ENCODE assay signal across 8 cellular contexts in the genomic region with DNA sequence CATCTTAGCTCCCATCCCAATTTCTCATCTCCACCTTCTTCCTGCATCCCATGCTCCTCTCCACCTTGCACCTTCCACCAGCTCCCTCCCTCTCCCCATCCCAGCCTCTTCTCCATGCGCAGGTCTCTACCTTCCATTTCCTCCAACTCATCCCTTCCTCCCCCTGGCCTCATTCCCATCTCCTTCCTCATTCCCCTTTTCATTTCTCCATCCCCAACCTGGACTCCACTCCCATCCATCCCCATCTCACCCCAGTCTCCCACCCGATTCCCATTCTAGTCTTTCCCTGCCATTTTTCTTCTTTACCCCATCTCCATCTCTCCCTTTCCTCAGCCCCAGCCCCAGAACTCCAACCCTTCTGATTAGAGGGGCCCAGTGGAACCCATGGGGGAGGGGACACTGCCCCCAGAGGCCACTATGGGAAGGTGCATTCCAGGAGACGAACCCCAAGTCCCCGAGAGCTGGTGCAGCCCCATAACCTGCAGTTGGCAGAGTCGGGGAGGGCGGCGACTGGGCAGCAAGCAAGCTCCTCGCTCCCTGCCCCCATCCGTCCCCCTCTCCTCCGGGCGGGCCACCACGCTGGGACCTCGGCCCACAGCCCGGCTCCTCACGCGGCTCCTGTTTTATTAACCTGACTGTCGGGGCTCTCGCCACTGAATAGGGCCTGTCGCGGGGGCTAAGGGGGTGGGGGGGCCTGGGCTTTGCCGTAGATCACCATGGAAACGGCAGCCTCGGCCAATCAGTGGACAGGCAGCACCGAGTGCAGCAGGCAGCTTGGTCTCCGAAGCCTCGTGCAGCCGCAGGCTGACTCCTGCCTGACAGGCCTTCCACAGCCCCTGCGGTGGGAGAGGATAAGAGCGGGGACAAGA.
DNase-seq lines count a peak whose midpoint lies in the region; ATAC-seq and TF ChIP-seq lines count a peak whose summit lies in the region.

No MANE protein-coding gene starts in this region.

- H2AFZ ChIP-seq in OCI-LY3 (ENCODE audit: low read depth, low read length), result no peak overlapping the region

- no peak overlapping the region for H3K4me2 ChIP-seq in OCI-LY3 (ENCODE audit: low read length)

- peaks cover 6% of the 10 kb centered on the region for H3K4me1 ChIP-seq in OCI-LY3 (ENCODE audit: low read length)
- H3K4me1 ChIP-seq in ascending aorta, result no peaks in the 10 kb centered on the region

- no peak overlapping the region for H3K4me3 Mint-ChIP-seq in stimulated activated naive CD8-positive, alpha-beta T cell treated with anti-CD3 and anti-CD28 coated beads, Interleukin-15, amount 100 ng/mL, for 72 hours

- H3K4me3 ChIP-seq in H7 (ENCODE audit: insufficient read depth, low read depth, low read length) (peak overlapping the region; percentile 26), OCI-LY3 (ENCODE audit: low read length) (no peak overlapping the region), ascending aorta (peak overlapping the region in 1 of 2 donors; percentile 33)

- no peaks in the 10 kb centered on the region for H3K79me2 ChIP-seq in OCI-LY3 (ENCODE audit: low read length)

- H3K4me1 Mint-ChIP-seq in stimulated activated naive CD8-positive, alpha-beta T cell treated with anti-CD3 and anti-CD28 coated beads, Interleukin-15, amount 100 ng/mL, for 72 hours, result peaks cover 6% of the 10 kb centered on the region

- TF ChIP-seq CTCF in OCI-LY3 (IDR thresholded peaks at IDR 0.05; ENCODE audit: low read depth, low read length) (peak; percentile 49), ascending aorta (IDR thresholded peaks at IDR 0.05) (peak in 2 of 3 experiments; percentile 38 to 43)

- H3K27me3 ChIP-seq in H7 (ENCODE audit: control insufficient read depth, insufficient read depth, low read length) (peaks cover 5% of the 10 kb centered on the region), OCI-LY3 (ENCODE audit: low read depth, low read length) (peaks cover 10% of the 10 kb centered on the region), ascending aorta (no peaks in the 10 kb centered on the region)

- H3K27ac Mint-ChIP-seq in stimulated activated naive CD8-positive, alpha-beta T cell treated with anti-CD3 and anti-CD28 coated beads, Interleukin-15, amount 100 ng/mL, for 72 hours, result no peak overlapping the region

- DNase-seq in ELR (ENCODE audit: low read depth) (peak; percentile 54), H7 (peak; percentile 92), ascending aorta (ENCODE audit: low spot score in 2 of 2) (no peak), iPS-NIHi7 (ENCODE audit: extremely low spot score) (peak; percentile 73), inferior parietal cortex (ENCODE audit: extremely low spot score) (no peak)
- peak; percentile 28 to 38 for DNase-seq in stimulated activated naive CD8-positive, alpha-beta T cell treated with anti-CD3 and anti-CD28 coated beads, Interleukin-15, amount 100 ng/mL, for 72 hours

- H4K20me1 ChIP-seq in OCI-LY3 (ENCODE audit: insufficient read depth, low read length), result no peaks in the 10 kb centered on the region

- peak; percentile 67 for ATAC-seq in stimulated activated naive CD8-positive, alpha-beta T cell treated with anti-CD3 and anti-CD28 coated beads, Interleukin-15, amount 100 ng/mL, for 72 hours
- no peak for ATAC-seq in HG02970 (IDR thresholded peaks at IDR 0.05; ENCODE audit: low FRiP score, unreplicated experiment)

- intact Hi-C loops in ascending aorta (cut with DNase I), result no loop called here

- H3K9ac ChIP-seq in OCI-LY3 (ENCODE audit: low read length), result no peak overlapping the region

- peaks cover 61% of the 10 kb centered on the region for H3K27me3 Mint-ChIP-seq in stimulated activated naive CD8-positive, alpha-beta T cell treated with anti-CD3 and anti-CD28 coated beads, Interleukin-15, amount 100 ng/mL, for 72 hours

- H3K36me3 ChIP-seq in H7 (replicated peaks; ENCODE audit: control insufficient read depth, insufficient read depth, low read length) (no peaks in the 10 kb centered on the region), OCI-LY3 (replicated peaks; ENCODE audit: low read depth, low read length) (no peaks in the 10 kb centered on the region), ascending aorta (no peaks in the 10 kb centered on the region)

- H3K9me3 ChIP-seq in OCI-LY3 (ENCODE audit: insufficient read depth, low read length) (no peaks in the 10 kb centered on the region), ascending aorta (no peaks in the 10 kb centered on the region)

- H3K27ac ChIP-seq in OCI-LY3 (ENCODE audit: low read length), result no peak overlapping the region
- no peak overlapping the region for H3K27ac ChIP-seq in ascending aorta

- H3K9me3 Mint-ChIP-seq in stimulated activated naive CD8-positive, alpha-beta T cell treated with anti-CD3 and anti-CD28 coated beads, Interleukin-15, amount 100 ng/mL, for 72 hours, result no peaks in the 10 kb centered on the region

Comparison
In these comparisons a context has a peak if more than half of its experiments do, and no peak if none do; other contexts are left out.
1. DNase-seq: peak in ELR (single experiment), H7 (single experiment), iPS-NIHi7 (single experiment) and stimulated activated naive CD8-positive, alpha-beta T cell treated with anti-CD3 and anti-CD28 coated beads, Interleukin-15, amount 100 ng/mL, for 72 hours (2 of 2); none in ascending aorta (0 of 2) and inferior parietal cortex (single experiment).